Comparison of ENCODE assay signal across 10 cellular contexts in genomic region chr14:73452341-73453191, GRCh38. TPM values are rescaled to one million over a fixed set of nuclear protein-coding genes. Genes with fewer than 3 reads are reported as not detected.
DNase-seq lines count a peak whose midpoint lies in the region; ATAC-seq lines count a peak whose summit lies in the region.
"Had no signal": no experiment of that assay in that cellular context is flagged by ENCODE, and none has a peak within 500 bp of the region (broad histone marks: within the 10 kb centered on the region; RNA-seq: fewer than 3 reads in every experiment).

No MANE protein-coding gene starts in this region.

- H3K4me3 Mint-ChIP-seq in activated T-cell treated with anti-CD3 and anti-CD28 coated beads, Interleukin-2, amount 50 U/mL, for 4 hours = no peak overlapping the region
- H3K4me3 Mint-ChIP-seq: stimulated activated naive CD8-positive, alpha-beta T cell treated with anti-CD3 and anti-CD28 coated beads, Interleukin-15, Interleukin-2, amounts not matched to agents 100 ng/mL and 50 ng/mL, for 24 hours had no signal

- H3K36me3 Mint-ChIP-seq in activated T-cell treated with anti-CD3 and anti-CD28 coated beads, Interleukin-2, amount 50 U/mL, for 4 hours (ENCODE audit: insufficient read depth) = peaks cover 2% of the 10 kb centered on the region

- no peak for ATAC-seq in GM21786 (IDR thresholded peaks at IDR 0.05; ENCODE audit: unreplicated experiment)
- no peak for ATAC-seq in activated T-cell treated with anti-CD3 and anti-CD28 coated beads, Interleukin-2, amount 50 U/mL, for 4 hours
- no peak for ATAC-seq in GM18511 (IDR thresholded peaks at IDR 0.05; ENCODE audit: unreplicated experiment)

- peak; percentile 13 for DNase-seq in DMS53 (lab: John Stamatoyannopoulos, UW)
- DNase-seq in DMS53 treated with DMSO at 0.1 percent for 48 hours (lab: John Stamatoyannopoulos, UW; ENCODE audit: unreplicated experiment) = no peak
- DNase-seq in NCI-H446 treated with DMSO at 0.1 percent for 48 hours (lab: John Stamatoyannopoulos, UW) = peak; percentile 40
- DNase-seq in cerebellar cortex (ENCODE audit: low spot score) = peak; percentile 22
- peak; percentile 71 for DNase-seq in pulmonary artery endothelial cell (ENCODE audit: low read depth, low spot score)
- no peak for DNase-seq in activated T-cell treated with anti-CD3 and anti-CD28 coated beads, Interleukin-2, amount 50 U/mL, for 4 hours
- DNase-seq: activated naive CD4-positive, alpha-beta T cell treated with Interleukin-2 at 50 U/mL for 16 hours had no signal

- no peaks in the 10 kb centered on the region for H3K9me3 Mint-ChIP-seq in activated T-cell treated with anti-CD3 and anti-CD28 coated beads, Interleukin-2, amount 50 U/mL, for 4 hours
- H3K9me3 Mint-ChIP-seq: stimulated activated naive CD8-positive, alpha-beta T cell treated with anti-CD3 and anti-CD28 coated beads, Interleukin-15, Interleukin-2, amounts not matched to agents 100 ng/mL and 50 ng/mL, for 24 hours had no signal

- H3K4me1 Mint-ChIP-seq in activated T-cell treated with anti-CD3 and anti-CD28 coated beads, Interleukin-2, amount 50 U/mL, for 4 hours (ENCODE audit: low read depth) = peaks cover 33% of the 10 kb centered on the region

- H3K27me3 Mint-ChIP-seq in activated T-cell treated with anti-CD3 and anti-CD28 coated beads, Interleukin-2, amount 50 U/mL, for 4 hours (ENCODE audit: low read depth) = no peaks in the 10 kb centered on the region
- H3K27me3 Mint-ChIP-seq: stimulated activated naive CD8-positive, alpha-beta T cell treated with anti-CD3 and anti-CD28 coated beads, Interleukin-15, Interleukin-2, amounts not matched to agents 100 ng/mL and 50 ng/mL, for 24 hours had no signal

RNA-seq across cellular contexts. Expression of gene NUMB, which starts 5.8 kb away (rescaled TPM):
- total RNA-seq in pulmonary artery endothelial cell = 45.1 and 46.3 TPM in 2 replicates
- 10 to 100 TPM; 32.6 to 42.8 (median 36.5) TPM for total RNA-seq in activated T-cell treated with anti-CD3 and anti-CD28 coated beads, Interleukin-2, amount 50 U/mL, for 4 hours

RNA-seq across cellular contexts. Expression of gene RIOX1, which starts 38.2 kb away (rescaled TPM):
- 27.0 and 31.0 TPM in 2 replicates for total RNA-seq in pulmonary artery endothelial cell
- total RNA-seq in activated T-cell treated with anti-CD3 and anti-CD28 coated beads, Interleukin-2, amount 50 U/mL, for 4 hours = 10 to 100 TPM; 29.3 to 31.1 (median 29.7) TPM

Comparison
In these comparisons a context has a peak if more than half of its experiments do, and no peak if none do; other contexts are left out.
1. DNase-seq: peak in DMS53 (single experiment), NCI-H446 treated with DMSO at 0.1 percent for 48 hours (single experiment), cerebellar cortex (single experiment) and pulmonary artery endothelial cell (single experiment); none in DMS53 treated with DMSO at 0.1 percent for 48 hours (single experiment) and activated T-cell treated with anti-CD3 and anti-CD28 coated beads, Interleukin-2, amount 50 U/mL, for 4 hours (single experiment).